In genomic region chr3:9890249-9891071, GRCh38 we compare ENCODE assay signal across 1 cellular context.
TF ChIP-seq lines count a peak whose summit lies in the region.

JAGN1 (plus strand) TSS chr3:9890610; CDS start chr3:9890723, 113 bp downstream.

TF ChIP-seq in SK-N-SH, 30 proteins besides CTCF, POLR2A, EP300 and RAD21 (continued from another document):
- peak; percentile 17; the same call in 1 of the 2 replicates for TF ChIP-seq YY1 (IDR thresholded peaks at IDR 0.05; ENCODE audit: low read depth)
- peak; percentile 60 for TF ChIP-seq NRF1 (IDR thresholded peaks at IDR 0.05; ENCODE audit: low read depth, low read length)
- 0 out of 2 replicates have a peak, but pooled peaks have one; percentile 5 for TF ChIP-seq TEAD4 (IDR thresholded peaks at IDR 0.05; ENCODE audit: borderline replicate concordance, insufficient read depth)
- TF ChIP-seq REST (IDR thresholded peaks at IDR 0.05; ENCODE audit: low read depth, low read length): peak; percentile 26; the same call in 1 of the 2 replicates
- peak; percentile 91 for TF ChIP-seq POLR2AphosphoS5 (IDR thresholded peaks at IDR 0.05; ENCODE audit: low read depth, low read length)
- TF ChIP-seq SIN3A (IDR thresholded peaks at IDR 0.05; ENCODE audit: borderline replicate concordance, low read depth, low read length): 0 out of 2 replicates have a peak, but pooled peaks have one; percentile 12
- peak; percentile 87 for TF ChIP-seq ELF1 (IDR thresholded peaks at IDR 0.05)
- TF ChIP-seq GATA2 (CRISPR knock-in tag; IDR thresholded peaks at IDR 0.05): no peak
- no peak for TF ChIP-seq USF2 (IDR thresholded peaks at IDR 0.05; ENCODE audit: borderline replicate concordance, low read depth, low read length)
- TF ChIP-seq JUND (IDR thresholded peaks at IDR 0.05): no peak
- peak; percentile 78 for TF ChIP-seq GABPA (IDR thresholded peaks at IDR 0.05; ENCODE audit: low read depth)
- TF ChIP-seq PBX3 (IDR thresholded peaks at IDR 0.05): peak; percentile 15; the same call in 1 of the 2 replicates
- peak; percentile 58 for TF ChIP-seq CHD2 (IDR thresholded peaks at IDR 0.05; ENCODE audit: low read length, partially characterized antibody)
- TF ChIP-seq RFX5 (IDR thresholded peaks at IDR 0.05; ENCODE audit: low read length): no peak
- peak; percentile 27; the same call in 1 of the 2 replicates for TF ChIP-seq TCF12 (IDR thresholded peaks at IDR 0.05)
- TF ChIP-seq USF1 (IDR thresholded peaks at IDR 0.05; ENCODE audit: borderline replicate concordance, low read depth): no peak
- TF ChIP-seq TAF1 (IDR thresholded peaks at IDR 0.05; ENCODE audit: borderline replicate concordance, low read depth, low read length): peak; percentile 84
- TF ChIP-seq NFIC (IDR thresholded peaks at IDR 0.05; ENCODE audit: borderline replicate concordance): no peak
